31 cellular contexts compared by ENCODE assay signal in genomic region chr11:73297702-73298101, GRCh38. TPM values are rescaled to one million over a fixed set of nuclear protein-coding genes. Genes with fewer than 3 reads are reported as not detected.
"Had no signal": no experiment of that assay in that cellular context is flagged by ENCODE, and none has a peak within 500 bp of the region (broad histone marks: within the 10 kb centered on the region; RNA-seq: fewer than 3 reads in every experiment).

No MANE protein-coding gene starts in this region.

- H3K27ac ChIP-seq: cardiac muscle cell, WERI-Rb-1 had no signal

- H3K36me3 Mint-ChIP-seq: activated naive CD8-positive, alpha-beta T cell treated with anti-CD3 and anti-CD28 coated beads for 36 hours had no signal

- H3K27me3 ChIP-seq: MG63 had no signal

- ATAC-seq: activated CD8-positive, alpha-beta T cell treated with anti-CD3 and anti-CD28 coated beads for 36 hours; activated T-cell treated with anti-CD3 and anti-CD28 coated beads, Interleukin-2, amount 50 U/mL, for 72 hours; activated T-helper 17 cell treated with anti-CD3 and anti-CD28 coated beads, Interleukin-2, amount 50 U/mL, for 72 hours; Panc1 had no signal

- H3K4me3 Mint-ChIP-seq: activated CD8-positive, alpha-beta T cell treated with anti-CD3 and anti-CD28 coated beads for 36 hours; activated naive CD8-positive, alpha-beta T cell treated with anti-CD3 and anti-CD28 coated beads for 36 hours; activated T-cell treated with anti-CD3 and anti-CD28 coated beads, Interleukin-2, amount 50 U/mL, for 72 hours; activated T-helper 17 cell treated with anti-CD3 and anti-CD28 coated beads, Interleukin-2, amount 50 U/mL, for 72 hours had no signal

- H3K27ac Mint-ChIP-seq: activated CD8-positive, alpha-beta T cell treated with anti-CD3 and anti-CD28 coated beads for 36 hours; activated naive CD8-positive, alpha-beta T cell treated with anti-CD3 and anti-CD28 coated beads for 36 hours; activated T-cell treated with anti-CD3 and anti-CD28 coated beads, Interleukin-2, amount 50 U/mL, for 72 hours; activated T-helper 17 cell treated with anti-CD3 and anti-CD28 coated beads, Interleukin-2, amount 50 U/mL, for 72 hours had no signal

- H3K9me3 ChIP-seq: MG63 had no signal

- H3K9me3 Mint-ChIP-seq: activated CD8-positive, alpha-beta T cell treated with anti-CD3 and anti-CD28 coated beads for 36 hours; activated naive CD8-positive, alpha-beta T cell treated with anti-CD3 and anti-CD28 coated beads for 36 hours; activated T-cell treated with anti-CD3 and anti-CD28 coated beads, Interleukin-2, amount 50 U/mL, for 72 hours; activated T-helper 17 cell treated with anti-CD3 and anti-CD28 coated beads, Interleukin-2, amount 50 U/mL, for 72 hours had no signal

- DNase-seq: activated CD4-positive, alpha-beta T cell treated with anti-CD3 and anti-CD28 coated beads for 1 hour; activated CD4-positive, alpha-beta T cell treated with anti-CD3 and anti-CD28 coated beads for 48 hours; activated CD4-positive, CD25-positive, alpha-beta regulatory T cell; activated CD8-positive, alpha-beta T cell treated with anti-CD3 and anti-CD28 coated beads for 36 hours; activated effector memory CD4-positive, alpha-beta T cell treated with anti-CD3 and anti-CD28 coated beads, Interleukin-2, amount 50 U/mL, for 16 hours; activated naive CD4-positive, alpha-beta T cell; activated naive CD4-positive, alpha-beta T cell treated with anti-CD3 and anti-CD28 coated beads, Interleukin-2, amount 50 U/mL, for 16 hours; activated naive CD8-positive, alpha-beta T cell treated with anti-CD3 and anti-CD28 coated beads for 36 hours; activated T-cell treated with anti-CD3 and anti-CD28 coated beads, Interleukin-2, amount 50 U/mL, for 1 hour; activated T-cell treated with anti-CD3 and anti-CD28 coated beads, Interleukin-2, amount 50 U/mL, for 72 hours; amniotic stem cell; Kasumi-1; KG1; MG63; NCI-H1048; NCI-H1105 treated with DMSO at 0.1 percent for 48 hours; NCI-H1436; NCI-H1694; NCI-H2029; NCI-H345; SIG-M5; T1000 had no signal

- H3K4me1 Mint-ChIP-seq: activated naive CD8-positive, alpha-beta T cell treated with anti-CD3 and anti-CD28 coated beads for 36 hours; activated T-helper 17 cell treated with anti-CD3 and anti-CD28 coated beads, Interleukin-2, amount 50 U/mL, for 72 hours had no signal

- H3K4me3 ChIP-seq: cardiac muscle cell, MG63 had no signal

- H3K36me3 ChIP-seq: cardiac muscle cell, WERI-Rb-1 had no signal

RNA-seq across cellular contexts. Expression of gene ARHGEF17, which starts 10.4 kb away (rescaled TPM):
- total RNA-seq: T-helper 1 cell treated with Interleukin-12 subunit alpha and Interleukin-12 subunit beta and Interleukin-4 antibody, amounts not matched to agents 30 ng/mL and 1 ng/mL, for 36 hours had no signal

RNA-seq across cellular contexts. Expression of gene P2RY6, which starts 25.6 kb away (rescaled TPM):
- total RNA-seq: activated CD8-positive, alpha-beta memory T cell treated with anti-CD3 and anti-CD28 coated beads for 36 hours; activated CD8-positive, alpha-beta T cell treated with anti-CD3 and anti-CD28 coated beads for 36 hours; activated naive CD8-positive, alpha-beta T cell treated with anti-CD3 and anti-CD28 coated beads for 36 hours; activated T-cell treated with anti-CD3 and anti-CD28 coated beads, Interleukin-2, amount 50 U/mL, for 72 hours; activated T-helper 17 cell treated with anti-CD3 and anti-CD28 coated beads, Interleukin-2, amount 50 U/mL, for 72 hours; NCI-H460; SK-MEL-5; T-helper 1 cell treated with Interleukin-12 subunit alpha and Interleukin-12 subunit beta and Interleukin-4 antibody, amounts not matched to agents 30 ng/mL and 1 ng/mL, for 36 hours; T-helper 2 cell treated with Interferon-gamma antibody and Interleukin-4, amounts not matched to agents 100 ng/mL and 5 ng/mL, for 36 hours had no signal
- polyA plus RNA-seq: cardiac muscle cell had no signal
